ENCODE assay signal across 17 cellular contexts in genomic region chr12:128690641-128691040, GRCh38.
DNase-seq lines count a peak whose midpoint lies in the region; ATAC-seq and TF ChIP-seq lines count a peak whose summit lies in the region.
"Had no signal": no experiment of that assay in that cellular context is flagged by ENCODE, and none has a peak within 500 bp of the region (broad histone marks: within the 10 kb centered on the region; RNA-seq: fewer than 3 reads in every experiment).

No MANE protein-coding gene starts in this region.

- H3K36me3 ChIP-seq in endodermal cell (ENCODE audit: control insufficient read depth, insufficient read depth, low read length) = no peaks in the 10 kb centered on the region
- H3K36me3 ChIP-seq: SJSA1 had no signal

- no peaks in the 10 kb centered on the region for H3K27me3 Mint-ChIP-seq in endodermal cell (ENCODE audit: insufficient read depth)
- peaks cover 2% of the 10 kb centered on the region for H3K27me3 Mint-ChIP-seq in glutamatergic neuron (ENCODE audit: unreplicated experiment)

- H3K27ac Mint-ChIP-seq in endodermal cell (no peak overlapping the region), glutamatergic neuron (ENCODE audit: unreplicated experiment) (no peak overlapping the region)
- H3K27ac Mint-ChIP-seq: T-helper 2 cell treated with Interferon-gamma antibody and Interleukin-4, amounts not matched to agents 5 μg/mL and 100 μg/mL, for 36 hours had no signal

- H3K27ac ChIP-seq in endodermal cell (ENCODE audit: low read depth, low read length) = no peak overlapping the region
- H3K27ac ChIP-seq: SJSA1 had no signal

- H3K9ac ChIP-seq in endodermal cell (ENCODE audit: extremely low read depth, low read length, poor library complexity, severe bottlenecking) = no peak overlapping the region

- H3K4me3 Mint-ChIP-seq in endodermal cell (no peak overlapping the region), glutamatergic neuron (ENCODE audit: unreplicated experiment) (no peak overlapping the region)
- H3K4me3 Mint-ChIP-seq: T-helper 2 cell treated with Interferon-gamma antibody and Interleukin-4, amounts not matched to agents 5 μg/mL and 100 μg/mL, for 36 hours had no signal

- TF ChIP-seq CTCF in endodermal cell (conservative IDR thresholded peaks at IDR 0.05) (peak; percentile 58), glutamatergic neuron (IDR thresholded peaks at IDR 0.05; ENCODE audit: partially characterized antibody, unreplicated experiment) (no peak)

- H3K9me3 ChIP-seq in endodermal cell (ENCODE audit: control insufficient read depth, low read length) = no peaks in the 10 kb centered on the region
- H3K9me3 ChIP-seq: Caco-2, SJSA1 had no signal

- H3K4me1 ChIP-seq in endodermal cell (ENCODE audit: control insufficient read depth, insufficient read depth, low read length) = no peaks in the 10 kb centered on the region
- H3K4me1 ChIP-seq: Caco-2, SJSA1 had no signal

- H3K36me3 Mint-ChIP-seq in endodermal cell (ENCODE audit: low read depth) (no peaks in the 10 kb centered on the region), glutamatergic neuron (ENCODE audit: unreplicated experiment) (peaks cover 4% of the 10 kb centered on the region)

- DNase-seq in DMS79 treated with DMSO at 0.1 percent for 48 hours (lab: John Stamatoyannopoulos, UW) (peak; percentile 38), NCI-H146 treated with DMSO at 0.1 percent for 48 hours (lab: John Stamatoyannopoulos, UW; ENCODE audit: unreplicated experiment) (peak; percentile 24), NCI-H524 treated with DMSO at 0.1 percent for 48 hours (lab: John Stamatoyannopoulos, UW) (peak; percentile 75), endodermal cell (no peak), glutamatergic neuron (no peak)
- DNase-seq in activated CD4-positive, alpha-beta T cell treated with anti-CD3 and anti-CD28 coated beads, Interleukin-2, amount 50 U/mL, for 48 hours = no peak
- DNase-seq: ACHN, AML-193, Caco-2, GF-D8, GOT3, NCI-H2081 treated with DMSO at 0.1 percent for 48 hours, NCI-H446 treated with DMSO at 0.1 percent for 48 hours, SW 1271 had no signal

- ATAC-seq in HG03378 (IDR thresholded peaks at IDR 0.05; ENCODE audit: unreplicated experiment) = no peak

- 71 to 77% methylated on average over 2 of the region's 2 CpGs for WGBS in endodermal cell (ENCODE audit: insufficient coverage in 1 of 2, insufficient read length in 1 of 2), 2 experiments

- H3K4me3 ChIP-seq in endodermal cell (ENCODE audit: low read length) = no peak overlapping the region
- H3K4me3 ChIP-seq: SJSA1 had no signal

- no peaks in the 10 kb centered on the region for H3K27me3 ChIP-seq in endodermal cell (ENCODE audit: control insufficient read depth, insufficient read depth, low read length, poor library complexity, severe bottlenecking)
- H3K27me3 ChIP-seq: SJSA1 had no signal

- H3K9me3 Mint-ChIP-seq in endodermal cell (no peaks in the 10 kb centered on the region), glutamatergic neuron (ENCODE audit: unreplicated experiment) (peaks cover 13% of the 10 kb centered on the region)

- H3K4me1 Mint-ChIP-seq in endodermal cell (peaks cover 12% of the 10 kb centered on the region), glutamatergic neuron (ENCODE audit: low read depth, unreplicated experiment) (peaks cover 7% of the 10 kb centered on the region)

Comparison
In these comparisons a context has a peak if more than half of its experiments do, and no peak if none do; other contexts are left out.
1. DNase-seq: peak in DMS79 treated with DMSO at 0.1 percent for 48 hours (single experiment), NCI-H146 treated with DMSO at 0.1 percent for 48 hours (single experiment) and NCI-H524 treated with DMSO at 0.1 percent for 48 hours (single experiment); none in endodermal cell (single experiment), glutamatergic neuron (single experiment) and activated CD4-positive, alpha-beta T cell treated with anti-CD3 and anti-CD28 coated beads, Interleukin-2, amount 50 U/mL, for 48 hours (0 of 2).